ENCODE assay signal across 1 cellular context in genomic region chr4:154626793-154627484, GRCh38.
TF ChIP-seq lines count a peak whose summit lies in the region.

No MANE protein-coding gene starts in this region.

TF ChIP-seq in H1, 55 proteins besides CTCF, POLR2A, EP300 and RAD21:
- TF ChIP-seq GTF2F1 (IDR thresholded peaks at IDR 0.05; ENCODE audit: borderline replicate concordance, low read depth, low read length) (no peak), E2F6 (IDR thresholded peaks at IDR 0.05) (peak; percentile 94), SIN3A (conservative IDR thresholded peaks at IDR 0.05 in 1 of 2, IDR thresholded peaks at IDR 0.05 in 1 of 2; ENCODE audit: low read depth in 1 of 2, low read length in 2 of 2) (no peak), ASH2L (IDR thresholded peaks at IDR 0.05; ENCODE audit: low read length) (peak; percentile 80), TAF1 (IDR thresholded peaks at IDR 0.05; ENCODE audit: low read depth, low read length) (peak; percentile 33; the same call in 1 of the 2 replicates), SIX5 (IDR thresholded peaks at IDR 0.05; ENCODE audit: low read depth, low read length) (no peak), CREB1 (IDR thresholded peaks at IDR 0.05) (no peak), NRF1 (IDR thresholded peaks at IDR 0.05; ENCODE audit: low read depth, low read length) (no peak), BRCA1 (IDR thresholded peaks at IDR 0.05; ENCODE audit: low read depth, low read length) (no peak), HDAC2 (IDR thresholded peaks at IDR 0.05; ENCODE audit: borderline replicate concordance in 1 of 2, low read depth in 2 of 2, low read length in 2 of 2) (peak in 1 of 2 experiments; percentile 62; a peak in 1 of 4 replicates), RBBP5 (IDR thresholded peaks at IDR 0.05; ENCODE audit: borderline replicate concordance, low read depth, low read length) (peak; percentile 73; the same call in 1 of the 2 replicates), SRF (IDR thresholded peaks at IDR 0.05; ENCODE audit: low read depth, low read length) (no peak), YY1 (IDR thresholded peaks at IDR 0.05; ENCODE audit: low read depth, low read length) (peak; percentile 43; the same call in 1 of the 2 replicates), MAFK (IDR thresholded peaks at IDR 0.05; ENCODE audit: low read depth, low read length) (no peak), KDM4A (IDR thresholded peaks at IDR 0.05; ENCODE audit: low read depth, low read length, severe bottlenecking) (peak; percentile 95), EGR1 (IDR thresholded peaks at IDR 0.05; ENCODE audit: borderline replicate concordance, low read depth, low read length) (0 out of 2 replicates have a peak, but pooled peaks have one; percentile 38), SP1 (IDR thresholded peaks at IDR 0.05; ENCODE audit: low read depth, low read length) (no peak), FOSL1 (IDR thresholded peaks at IDR 0.05; ENCODE audit: insufficient read depth, low read depth, low read length) (no peak), RFX5 (IDR thresholded peaks at IDR 0.05; ENCODE audit: borderline replicate concordance, low read depth, low read length) (no peak), SIRT6 (IDR thresholded peaks at IDR 0.05; ENCODE audit: low read length) (no peak), POLR2AphosphoS5 (IDR thresholded peaks at IDR 0.05; ENCODE audit: low read depth, low read length) (no peak), CBX5 (IDR thresholded peaks at IDR 0.05; ENCODE audit: low read depth, low read length) (no peak), JUND (IDR thresholded peaks at IDR 0.05; ENCODE audit: low read length) (no peak), BACH1 (IDR thresholded peaks at IDR 0.05; ENCODE audit: low read length) (no peak), RXRA (IDR thresholded peaks at IDR 0.05; ENCODE audit: insufficient read depth, low read depth, low read length) (no peak), ZNF274 (IDR thresholded peaks at IDR 0.05; ENCODE audit: borderline replicate concordance, extremely low read depth, low read length) (no peak), EZH2 (IDR thresholded peaks at IDR 0.05; ENCODE audit: low read depth, low read length, severe bottlenecking) (peak; percentile 30), JUN (IDR thresholded peaks at IDR 0.05; ENCODE audit: low read depth, low read length) (no peak), KDM1A (IDR thresholded peaks at IDR 0.05; ENCODE audit: borderline replicate concordance, low read length) (no peak), ATF2 (IDR thresholded peaks at IDR 0.05; ENCODE audit: low read length) (no peak), TBP (IDR thresholded peaks at IDR 0.05; ENCODE audit: low read depth, low read length) (peak; percentile 23; the same call in 1 of the 2 replicates), CTBP2 (IDR thresholded peaks at IDR 0.05; ENCODE audit: borderline replicate concordance, insufficient read depth, insufficient read length, low read length) (no peak), RNF2 (IDR thresholded peaks at IDR 0.05; ENCODE audit: borderline replicate concordance, low read depth, low read length, missing control alignments, poor library complexity, severe bottlenecking) (no peak), PHF8 (conservative IDR thresholded peaks at IDR 0.05; ENCODE audit: low read depth, low read length) (peak; percentile 47), CHD2 (IDR thresholded peaks at IDR 0.05; ENCODE audit: low read length) (peak; percentile 49; the same call in 1 of the 2 replicates), CBX8 (IDR thresholded peaks at IDR 0.05; ENCODE audit: borderline replicate concordance, low read depth, low read length) (no peak), SUZ12 (IDR thresholded peaks at IDR 0.05; ENCODE audit: low read length) (peak; percentile 60; the same call in 1 of the 2 replicates), POU5F1 (IDR thresholded peaks at IDR 0.05; ENCODE audit: low read depth, low read length) (no peak), BCL11A (IDR thresholded peaks at IDR 0.05; ENCODE audit: low read depth in 2 of 2, low read length in 2 of 2) (no peak), MAX (IDR thresholded peaks at IDR 0.05) (peak; percentile 88)
TF ChIP-seq in H1: peak in this region for 14.
